Comparison of ENCODE assay signal across 32 cellular contexts in genomic region chr16:85513180-85513579, GRCh38.
A peak's percentile ranks its signal among the peaks of the same experiment; 100 is the strongest.
DNase-seq lines count a peak whose midpoint lies in the region; ATAC-seq and TF ChIP-seq lines count a peak whose summit lies in the region.
"Had no signal": no experiment of that assay in that cellular context is flagged by ENCODE, and none has a peak within 500 bp of the region (broad histone marks: within the 10 kb centered on the region; RNA-seq: fewer than 3 reads in every experiment).

No MANE protein-coding gene starts in this region.

- peaks cover 0 to 51% (median 6%) of the 10 kb centered on the region in 11 experiments; a peak in 6 of 22 replicates for H4K20me1 ChIP-seq in BLaER1 treated with 17β-estradiol and CSF1 and Interleukin-3, amounts not matched to agents 10 nM and 100 nM

- H3K4me1 Mint-ChIP-seq in glutamatergic neuron (ENCODE audit: low read depth, unreplicated experiment): peaks cover 36% of the 10 kb centered on the region
- H3K4me1 Mint-ChIP-seq: activated CD8-positive, alpha-beta memory T cell treated with anti-CD3 and anti-CD28 coated beads, Interleukin-2, amount 10 ng/mL, durations not matched to agents 7 days and 5 days; stimulated activated memory B cell treated with anti-CD40 and anti-IgM and Interleukin-4, amounts not matched to agents 10 μg/mL and 1 μg/mL and 100 μg/mL, for 72 hours had no signal

- H3K27me3 Mint-ChIP-seq in glutamatergic neuron (ENCODE audit: unreplicated experiment): peaks cover 12% of the 10 kb centered on the region
- H3K27me3 Mint-ChIP-seq: activated CD8-positive, alpha-beta memory T cell treated with anti-CD3 and anti-CD28 coated beads, Interleukin-2, amount 10 ng/mL, durations not matched to agents 7 days and 5 days had no signal

- H3K9me3 ChIP-seq in BLaER1 treated with 17β-estradiol and CSF1 and Interleukin-3, amounts not matched to agents 10 nM and 100 nM (replicated peaks in 1 of 11): no peaks in the 10 kb centered on the region
- H3K9me3 ChIP-seq in Panc1 (ENCODE audit: control insufficient read depth, insufficient read depth, low read depth, low read length) (no peaks in the 10 kb centered on the region), parathyroid adenoma (ENCODE audit: control insufficient read depth, low read length) (no peaks in the 10 kb centered on the region)
- H3K9me3 ChIP-seq: left ventricle myocardium inferior, Peyer's patch, suprapubic skin had no signal

- H3K27me3 ChIP-seq in BLaER1 treated with 17β-estradiol and CSF1 and Interleukin-3, amounts not matched to agents 10 nM and 100 nM: peaks cover 0 to 20% (median 4%) of the 10 kb centered on the region in 11 experiments; a peak in 8 of 22 replicates
- H3K27me3 ChIP-seq in Panc1 (ENCODE audit: control insufficient read depth, insufficient read depth, low read length) (no peaks in the 10 kb centered on the region), parathyroid adenoma (ENCODE audit: control insufficient read depth, insufficient read depth, low read length) (no peaks in the 10 kb centered on the region)
- H3K27me3 ChIP-seq: Peyer's patch, suprapubic skin had no signal

- no peaks in the 10 kb centered on the region for H3K36me3 ChIP-seq in BLaER1 treated with 17β-estradiol and CSF1 and Interleukin-3, amounts not matched to agents 10 nM and 100 nM
- no peaks in the 10 kb centered on the region for H3K36me3 ChIP-seq in Panc1 (ENCODE audit: control insufficient read depth, insufficient read depth, low read length)
- no peaks in the 10 kb centered on the region for H3K36me3 ChIP-seq in parathyroid adenoma (ENCODE audit: control insufficient read depth, insufficient read depth, low read length)
- H3K36me3 ChIP-seq: left ventricle myocardium inferior, Peyer's patch, suprapubic skin had no signal

- no TSS peak for BruUV-seq in Panc1 (replicated peaks; lab: Mats Ljungman, UMichigan)

- in situ Hi-C loops in Panc1 (cut with HindIII; ENCODE audit: low pct_unique_long_range_greater_than_20kb, low sequenced_read_pairs): no loop called here

- H3K27ac Mint-ChIP-seq in glutamatergic neuron (ENCODE audit: unreplicated experiment): no peak overlapping the region
- H3K27ac Mint-ChIP-seq: activated CD8-positive, alpha-beta memory T cell treated with anti-CD3 and anti-CD28 coated beads, Interleukin-2, amount 10 ng/mL, durations not matched to agents 7 days and 5 days; stimulated activated memory B cell treated with anti-CD40 and anti-IgM and Interleukin-4, amounts not matched to agents 10 μg/mL and 1 μg/mL and 100 μg/mL, for 72 hours had no signal

- TF ChIP-seq CTCF in Panc1 (IDR thresholded peaks at IDR 0.05) (no peak), glutamatergic neuron (IDR thresholded peaks at IDR 0.05; ENCODE audit: partially characterized antibody, unreplicated experiment) (no peak), parathyroid adenoma (IDR thresholded peaks at IDR 0.05) (no peak)

- POLR2A ChIA-PET in Panc1 (lab: Charles Lee): no interaction called here

- peak overlapping the region in 10 of 11 experiments; percentile 19 to 88 (median 80); a peak in 20 of 22 replicates for H3K4me2 ChIP-seq in BLaER1 treated with 17β-estradiol and CSF1 and Interleukin-3, amounts not matched to agents 10 nM and 100 nM
- H3K4me2 ChIP-seq in parathyroid adenoma (ENCODE audit: low read length): no peak overlapping the region

- intact Hi-C loops in Panc1 (cut with micrococcal nuclease; ENCODE audit: unreplicated experiment): no loop called here

- H2AFZ ChIP-seq in parathyroid adenoma: no peak overlapping the region

- peaks cover 24 to 82% (median 69%) of the 10 kb centered on the region in 10 experiments for H3K4me1 ChIP-seq in BLaER1 treated with 17β-estradiol and CSF1 and Interleukin-3, amounts not matched to agents 10 nM and 100 nM
- peaks cover 34% of the 10 kb centered on the region for H3K4me1 ChIP-seq in Panc1 (ENCODE audit: control insufficient read depth, insufficient read depth, low read length)
- H3K4me1 ChIP-seq in parathyroid adenoma: peaks cover 43% of the 10 kb centered on the region

- DNase-seq in Panc1 (ENCODE audit: low read depth, low spot score) (no peak), glutamatergic neuron (no peak), DMS153 treated with DMSO at 0.1 percent for 48 hours (lab: John Stamatoyannopoulos, UW; ENCODE audit: unreplicated experiment) (no peak), ecto neural progenitor cell (ENCODE audit: low spot score) (no peak)
- DNase-seq: activated CD4-positive, alpha-beta T cell treated with anti-CD3 and anti-CD28 coated beads, Interleukin-2, amount 50 U/mL, for 1 hour; activated CD8-positive, alpha-beta memory T cell treated with anti-CD3 and anti-CD28 coated beads, Interleukin-2, amount 10 ng/mL, durations not matched to agents 7 days and 5 days; activated gamma-delta T cell treated with Interleukin-2 at 50 U/mL for 16 hours; activated T-cell treated with anti-CD3 and anti-CD28 coated beads, Interleukin-2, amount 50 U/mL, for 48 hours; AML-193; CD8-positive, alpha-beta memory T cell; cerebellar nuclear complex; dermis blood vessel endothelial cell; DMS 273 treated with DMSO at 0.1 percent for 48 hours; HCEC 1CT; islet precursor cell; Kasumi-1; left ventricle myocardium inferior; MV-4-11; naive thymus-derived CD4-positive, alpha-beta T cell; NCI-H1436 treated with DMSO at 0.1 percent for 48 hours; NCI-H2081 treated with DMSO at 0.1 percent for 48 hours; NCI-H2227 treated with DMSO at 0.1 percent for 48 hours; NCI-H69; nucleus accumbens; Peyer's patch had no signal

- peak overlapping the region; percentile 21 for H3K4me3 Mint-ChIP-seq in glutamatergic neuron (ENCODE audit: unreplicated experiment)
- H3K4me3 Mint-ChIP-seq: activated CD8-positive, alpha-beta memory T cell treated with anti-CD3 and anti-CD28 coated beads, Interleukin-2, amount 10 ng/mL, durations not matched to agents 7 days and 5 days; CD8-positive, alpha-beta memory T cell; naive thymus-derived CD4-positive, alpha-beta T cell; stimulated activated memory B cell treated with anti-CD40 and anti-IgM and Interleukin-4, amounts not matched to agents 10 μg/mL and 1 μg/mL and 100 μg/mL, for 72 hours had no signal

- H3K9ac ChIP-seq in BLaER1 treated with 17β-estradiol and CSF1 and Interleukin-3, amounts not matched to agents 10 nM and 100 nM: peak overlapping the region in 4 of 11 experiments; percentile 17 to 39 (median 26); a peak in 3 of 22 replicates
- H3K9ac ChIP-seq in parathyroid adenoma: no peak overlapping the region

- peaks cover 38% of the 10 kb centered on the region for H3K79me2 ChIP-seq in parathyroid adenoma

- no peaks in the 10 kb centered on the region for H3K36me3 Mint-ChIP-seq in glutamatergic neuron (ENCODE audit: unreplicated experiment)
- H3K36me3 Mint-ChIP-seq: activated CD8-positive, alpha-beta memory T cell treated with anti-CD3 and anti-CD28 coated beads, Interleukin-2, amount 10 ng/mL, durations not matched to agents 7 days and 5 days; CD8-positive, alpha-beta memory T cell; naive thymus-derived CD4-positive, alpha-beta T cell; stimulated activated memory B cell treated with anti-CD40 and anti-IgM and Interleukin-4, amounts not matched to agents 10 μg/mL and 1 μg/mL and 100 μg/mL, for 72 hours had no signal

- H3K27ac ChIP-seq in BLaER1 treated with 17β-estradiol and CSF1 and Interleukin-3, amounts not matched to agents 10 nM and 100 nM: peak overlapping the region in 1 of 11 experiments; percentile 8; a peak in 1 of 22 replicates
- peak overlapping the region; percentile 78; the same call in 1 of the 2 replicates for H3K27ac ChIP-seq in Panc1 (ENCODE audit: low read length)
- peak overlapping the region; percentile 99 for H3K27ac ChIP-seq in parathyroid adenoma
- H3K27ac ChIP-seq: left ventricle myocardium inferior, Peyer's patch, suprapubic skin had no signal

- CTCF ChIA-PET in Panc1 (lab: Charles Lee): no interaction called here

- no peak overlapping the region for H3K4me3 ChIP-seq in BLaER1 treated with 17β-estradiol and CSF1 and Interleukin-3, amounts not matched to agents 10 nM and 100 nM
- H3K4me3 ChIP-seq in Panc1 (ENCODE audit: low read depth in 2 of 2, low read length in 2 of 2): no peak overlapping the region
- H3K4me3 ChIP-seq in parathyroid adenoma (ENCODE audit: low read depth, low read length): no peak overlapping the region
- H3K4me3 ChIP-seq: left ventricle myocardium inferior, Peyer's patch, suprapubic skin had no signal

- H3K9me3 Mint-ChIP-seq in glutamatergic neuron (ENCODE audit: unreplicated experiment): peaks cover 12% of the 10 kb centered on the region
- H3K9me3 Mint-ChIP-seq: CD8-positive, alpha-beta memory T cell; stimulated activated memory B cell treated with anti-CD40 and anti-IgM and Interleukin-4, amounts not matched to agents 10 μg/mL and 1 μg/mL and 100 μg/mL, for 72 hours had no signal

- no peak for ATAC-seq in Panc1
- ATAC-seq in GM18868 (IDR thresholded peaks at IDR 0.05; ENCODE audit: unreplicated experiment): no peak
- ATAC-seq in GM19324 (IDR thresholded peaks at IDR 0.05; ENCODE audit: low FRiP score, unreplicated experiment): no peak
- ATAC-seq: activated CD8-positive, alpha-beta memory T cell treated with anti-CD3 and anti-CD28 coated beads, Interleukin-2, amount 10 ng/mL, durations not matched to agents 7 days and 5 days; esophagus mucosa; naive thymus-derived CD4-positive, alpha-beta T cell had no signal
